Comparison of ENCODE assay signal across 9 cellular contexts in the genomic region with DNA sequence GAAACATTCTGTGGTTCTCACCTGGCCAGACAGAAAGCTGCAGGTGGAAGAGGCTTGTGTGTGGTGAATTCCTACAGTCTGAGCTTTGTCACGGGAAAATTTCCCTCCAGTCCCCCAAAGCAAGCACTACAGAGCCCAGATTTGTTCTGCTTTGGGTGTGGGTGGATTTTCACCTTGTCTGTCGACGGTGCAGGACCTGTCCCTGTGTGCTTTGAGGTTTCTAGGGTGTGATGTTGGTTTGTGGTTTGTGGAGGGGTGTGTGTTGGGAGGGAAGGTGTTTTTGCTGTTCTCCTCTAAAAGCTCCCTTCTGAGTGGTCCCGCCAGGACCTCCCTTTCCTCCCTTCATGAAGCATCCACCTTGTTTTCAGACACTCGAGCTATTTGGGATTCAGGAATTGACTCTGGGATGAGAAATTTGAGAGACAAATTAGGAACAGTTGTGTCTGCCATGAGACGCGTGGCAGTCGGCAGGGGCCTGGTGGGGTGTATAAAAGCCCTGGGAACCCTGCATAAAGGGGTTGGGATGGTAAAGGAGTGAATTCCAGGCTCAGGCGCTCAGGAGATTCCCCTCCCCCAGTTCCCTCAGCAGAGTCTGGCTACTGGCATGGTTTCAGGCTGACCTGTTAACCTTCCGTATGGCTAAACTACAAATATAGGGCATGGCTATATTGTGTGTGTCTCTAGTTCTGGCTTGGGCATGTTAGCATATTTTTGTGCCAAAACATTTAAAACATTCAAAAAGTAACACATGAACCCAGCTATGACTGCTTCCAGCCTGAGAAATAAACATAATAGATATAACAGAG.
DNase-seq lines count a peak whose midpoint lies in the region; ATAC-seq, FAIRE-seq and TF ChIP-seq lines count a peak whose summit lies in the region.
"Had no signal": no experiment of that assay in that cellular context is flagged by ENCODE, and none has a peak within 500 bp of the region (broad histone marks: within the 10 kb centered on the region; RNA-seq: fewer than 3 reads in every experiment).

No MANE protein-coding gene starts in this region.

- no peak overlapping the region for H3K27ac ChIP-seq in OCI-LY3 (ENCODE audit: low read length)

- H3K27me3 ChIP-seq in OCI-LY3 (ENCODE audit: low read depth, low read length), result no peaks in the 10 kb centered on the region

- H3K4me3 Mint-ChIP-seq in osteocyte (ENCODE audit: unreplicated experiment), result peak overlapping the region; percentile 10

- no peak overlapping the region for H2AFZ ChIP-seq in OCI-LY3 (ENCODE audit: low read depth, low read length)

- peak; percentile 57 for FAIRE-seq in GM12891 (lab: Jason Lieb, UNC)
- FAIRE-seq: colon had no signal

- H3K4me1 Mint-ChIP-seq in osteocyte (ENCODE audit: unreplicated experiment), result peaks cover 81% of the 10 kb centered on the region

- peaks cover 6% of the 10 kb centered on the region; the same call in 1 of the 2 replicates for H3K79me2 ChIP-seq in OCI-LY3 (ENCODE audit: low read length)

- TF ChIP-seq CTCF in OCI-LY3 (IDR thresholded peaks at IDR 0.05; ENCODE audit: low read depth, low read length) (no peak), osteocyte (IDR thresholded peaks at IDR 0.05) (no peak)

- no peak for ATAC-seq in GM21737 (IDR thresholded peaks at IDR 0.05; ENCODE audit: unreplicated experiment)
- no peak for ATAC-seq in GM18511 (IDR thresholded peaks at IDR 0.05; ENCODE audit: unreplicated experiment)
- no peak for ATAC-seq in GM19452 (IDR thresholded peaks at IDR 0.05; ENCODE audit: unreplicated experiment)

- H3K9me3 Mint-ChIP-seq in osteocyte (ENCODE audit: unreplicated experiment), result no peaks in the 10 kb centered on the region

- no peak overlapping the region for H3K9ac ChIP-seq in OCI-LY3 (ENCODE audit: low read length)

- DNase-seq in GM12891 (ENCODE audit: insufficient read length, low spot score) (no peak), cerebellum (ENCODE audit: low spot score) (peak; percentile 55), osteocyte (ENCODE audit: extremely low spot score, unreplicated experiment) (peak; percentile 44), NCI-H748 (lab: John Stamatoyannopoulos, UW; ENCODE audit: unreplicated experiment) (no peak)

- TF ChIP-seq POLR2A in GM12891 (IDR thresholded peaks at IDR 0.05; ENCODE audit: low read depth, low read length), result no peak

- no peaks in the 10 kb centered on the region for H4K20me1 ChIP-seq in OCI-LY3 (ENCODE audit: insufficient read depth, low read length)

- peaks cover 4% of the 10 kb centered on the region for H3K36me3 Mint-ChIP-seq in osteocyte (ENCODE audit: unreplicated experiment)

- peak overlapping the region; percentile 92 for H3K27ac Mint-ChIP-seq in osteocyte (ENCODE audit: unreplicated experiment)

- no peaks in the 10 kb centered on the region for H3K9me3 ChIP-seq in OCI-LY3 (ENCODE audit: insufficient read depth, low read length)

- H3K36me3 ChIP-seq in OCI-LY3 (replicated peaks; ENCODE audit: low read depth, low read length), result no peaks in the 10 kb centered on the region

- H3K4me1 ChIP-seq in OCI-LY3 (ENCODE audit: low read length), result peaks cover 18% of the 10 kb centered on the region

- H3K4me3 ChIP-seq in OCI-LY3 (ENCODE audit: low read length), result peak overlapping the region; percentile 45; the same call in 1 of the 2 replicates

- H3K4me2 ChIP-seq in OCI-LY3 (ENCODE audit: low read length), result peak overlapping the region; percentile 64; the same call in 1 of the 2 replicates

- H3K27me3 Mint-ChIP-seq in osteocyte (ENCODE audit: unreplicated experiment), result no peaks in the 10 kb centered on the region

TF ChIP-seq in GM12891, 5 proteins besides CTCF, POLR2A, EP300 and RAD21:
- no peak for TF ChIP-seq PAX5 (IDR thresholded peaks at IDR 0.05; ENCODE audit: insufficient read depth, low read length, severe bottlenecking)
- peak; percentile 71 for TF ChIP-seq POU2F2 (IDR thresholded peaks at IDR 0.05; ENCODE audit: low read depth, low read length)

Comparison
In these comparisons a context has a peak if more than half of its experiments do, and no peak if none do; other contexts are left out.
1. DNase-seq: peak in cerebellum (single experiment) and osteocyte (single experiment); none in GM12891 (single experiment) and NCI-H748 (single experiment).